Comparison of ENCODE assay signal across 20 cellular contexts in the genomic region with DNA sequence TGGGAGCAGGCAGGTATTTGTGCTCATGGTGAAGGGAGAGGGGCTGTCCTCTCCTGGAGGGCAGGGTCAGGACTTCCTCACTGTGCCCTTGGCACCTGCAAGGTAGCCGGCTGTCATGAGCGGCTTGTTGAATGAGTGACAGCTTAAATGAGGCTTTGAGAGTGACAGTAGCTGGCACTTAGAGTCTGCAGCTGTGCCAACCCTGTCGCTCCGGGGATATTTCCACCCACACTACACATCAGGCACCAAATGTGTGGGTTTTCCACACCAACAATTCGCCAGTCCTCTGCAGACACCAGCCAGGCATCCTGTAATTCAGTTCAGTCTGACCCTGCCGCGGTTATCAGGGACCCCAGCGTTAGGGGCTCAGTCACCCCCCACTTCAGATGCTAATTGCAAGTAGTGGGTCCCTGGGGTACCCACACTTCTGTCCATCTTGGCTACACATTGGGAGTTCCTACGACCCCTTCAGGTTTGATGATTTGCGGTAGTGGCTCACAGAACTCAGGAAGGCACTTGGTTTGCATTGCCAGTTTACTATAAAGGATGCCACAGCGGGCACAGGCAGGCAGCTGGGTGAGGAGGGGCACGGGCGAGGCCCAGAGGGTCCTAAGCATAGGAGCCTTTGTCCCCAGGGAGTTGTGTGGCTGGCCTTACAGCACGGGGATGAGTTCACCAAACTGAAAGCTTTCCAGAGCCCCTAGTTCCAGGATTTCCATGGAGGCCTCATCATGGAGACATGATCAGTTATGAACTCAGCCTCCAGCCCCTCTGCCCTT. TPM values are rescaled to one million over a fixed set of nuclear protein-coding genes. Genes with fewer than 3 reads are reported as not detected.
"Had no signal": no experiment of that assay in that cellular context is flagged by ENCODE, and none has a peak within 500 bp of the region (broad histone marks: within the 10 kb centered on the region; RNA-seq: fewer than 3 reads in every experiment).

No MANE protein-coding gene starts in this region.

- H3K27ac ChIP-seq: brain microvascular endothelial cell, foreskin keratinocyte, pancreas, transverse colon had no signal

- DNase-seq: activated CD4-positive, alpha-beta T cell treated with anti-CD3 and anti-CD28 coated beads, Interleukin-2, amount 10 ng/mL, durations not matched to agents 7 days and 5 days; activated CD8-positive, alpha-beta memory T cell treated with anti-CD3 and anti-CD28 coated beads for 24 hours; activated gamma-delta T cell treated with Interleukin-2 at 50 U/mL for 16 hours; activated naive CD8-positive, alpha-beta T cell treated with anti-CD3 and anti-CD28 coated beads, Interleukin-2, amount 10 ng/mL, durations not matched to agents 7 days and 5 days; brain microvascular endothelial cell; effector CD8-positive, alpha-beta T cell; foreskin keratinocyte; left cardiac atrium; midbrain; stimulated activated CD4-positive, alpha-beta T cell treated with anti-CD3 and anti-CD28 coated beads, Interleukin-15, amount 100 ng/mL, for 24 hours; stimulated activated CD4-positive, alpha-beta T cell treated with anti-CD3 and anti-CD28 coated beads, Interleukin-4, amount 100 ng/mL, for 1 hour; stimulated activated naive CD4-positive, alpha-beta T cell treated with Interleukin-2 at 50 U/mL for 16 hours; substantia nigra; SW 1271; transverse colon had no signal

- H3K4me3 ChIP-seq: pancreas, transverse colon had no signal

- H3K27me3 ChIP-seq: brain microvascular endothelial cell, foreskin keratinocyte, pancreas, transverse colon had no signal

- H3K9me3 ChIP-seq: pancreas, transverse colon had no signal

- ATAC-seq: foreskin keratinocyte, pancreas had no signal

- H3K4me1 ChIP-seq: foreskin keratinocyte, pancreas had no signal

RNA-seq across cellular contexts. Expression of a gene that starts 28.1 kb away (rescaled TPM):
- total RNA-seq: activated CD4-positive, alpha-beta T cell treated with anti-CD3 and anti-CD28 coated beads, Interleukin-2, amount 10 ng/mL, durations not matched to agents 7 days and 5 days; activated naive CD8-positive, alpha-beta T cell treated with anti-CD3 and anti-CD28 coated beads, Interleukin-2, amount 10 ng/mL, durations not matched to agents 7 days and 5 days; endothelial cell of umbilical vein; foreskin keratinocyte; left cardiac atrium; lung microvascular endothelial cell; renal cortical epithelial cell; T-helper 2 cell treated with Interferon-gamma antibody and Interleukin-4, amounts not matched to agents 100 ng/mL and 5 ng/mL, for 36 hours; transverse colon had no signal
- polyA plus RNA-seq: endothelial cell of umbilical vein, foreskin keratinocyte had no signal
